20 cellular contexts compared by ENCODE assay signal in genomic region chr2:110810404-110810803, GRCh38.
A peak's percentile ranks its signal among the peaks of the same experiment; 100 is the strongest.
DNase-seq lines count a peak whose midpoint lies in the region; ATAC-seq and TF ChIP-seq lines count a peak whose summit lies in the region.
"Had no signal": no experiment of that assay in that cellular context is flagged by ENCODE, and none has a peak within 500 bp of the region (broad histone marks: within the 10 kb centered on the region; RNA-seq: fewer than 3 reads in every experiment).

No MANE protein-coding gene starts in this region.

- TF ChIP-seq CTCF in endothelial cell (IDR thresholded peaks at IDR 0.05; ENCODE audit: unreplicated experiment) = no peak

- peaks cover 84% of the 10 kb centered on the region for H3K4me1 ChIP-seq in BLaER1
- H3K4me1 ChIP-seq in BLaER1 treated with 17β-estradiol and CSF1 and Interleukin-3, amounts not matched to agents 10 nM and 100 nM = peaks cover 17 to 83% (median 55%) of the 10 kb centered on the region in 10 experiments
- H3K4me1 ChIP-seq: BE2C had no signal

- H3K4me3 Mint-ChIP-seq in T-helper 17 cell (no peak overlapping the region), endothelial cell (ENCODE audit: unreplicated experiment) (no peak overlapping the region)
- H3K4me3 Mint-ChIP-seq: CD14-positive monocyte; CD8-positive, alpha-beta T cell; GM23338; IgD-negative memory B cell had no signal

- H3K9me3 ChIP-seq in BLaER1 = no peaks in the 10 kb centered on the region
- no peaks in the 10 kb centered on the region for H3K9me3 ChIP-seq in BLaER1 treated with 17β-estradiol and CSF1 and Interleukin-3, amounts not matched to agents 10 nM and 100 nM (replicated peaks in 1 of 11)
- no peaks in the 10 kb centered on the region for H3K9me3 ChIP-seq in T-helper 17 cell (ENCODE audit: control insufficient read depth, low read length, poor library complexity, severe bottlenecking)
- H3K9me3 ChIP-seq: BE2C had no signal

- H3K9ac ChIP-seq in BLaER1 = no peak overlapping the region
- no peak overlapping the region for H3K9ac ChIP-seq in BLaER1 treated with 17β-estradiol and CSF1 and Interleukin-3, amounts not matched to agents 10 nM and 100 nM

- H3K27me3 ChIP-seq in BLaER1 = peaks cover 24% of the 10 kb centered on the region
- peaks cover 9 to 35% (median 26%) of the 10 kb centered on the region in 11 experiments; a peak in 19 of 22 replicates for H3K27me3 ChIP-seq in BLaER1 treated with 17β-estradiol and CSF1 and Interleukin-3, amounts not matched to agents 10 nM and 100 nM
- H3K27me3 ChIP-seq: BE2C had no signal

- peaks cover 29% of the 10 kb centered on the region for H4K20me1 ChIP-seq in BLaER1
- peaks cover 0 to 18% (median 9%) of the 10 kb centered on the region in 11 experiments; a peak in 8 of 22 replicates for H4K20me1 ChIP-seq in BLaER1 treated with 17β-estradiol and CSF1 and Interleukin-3, amounts not matched to agents 10 nM and 100 nM

- H3K27ac ChIP-seq in BLaER1 = no peak overlapping the region
- no peak overlapping the region for H3K27ac ChIP-seq in BLaER1 treated with 17β-estradiol and CSF1 and Interleukin-3, amounts not matched to agents 10 nM and 100 nM

- DNase-seq in T-helper 17 cell (no peak), endothelial cell (ENCODE audit: low spot score) (no peak), GM19238 (ENCODE audit: insufficient read length, low spot score) (no peak), NCI-H146 treated with DMSO at 0.1 percent for 48 hours (lab: John Stamatoyannopoulos, UW; ENCODE audit: unreplicated experiment) (no peak)
- no peak for DNase-seq in activated CD4-positive, alpha-beta T cell treated with anti-CD3 and anti-CD28 coated beads for 48 hours
- DNase-seq: ACHN; BE2C; Calu3; CD8-positive, alpha-beta T cell; DMS79 treated with DMSO at 0.1 percent for 48 hours; GF-D8; HCEC 1CT; Kasumi-1; KG1 had no signal

- H3K4me2 ChIP-seq in BLaER1 = peak overlapping the region; percentile 48
- peak overlapping the region in 7 of 11 experiments; percentile 13 to 95 (median 46); a peak in 13 of 22 replicates for H3K4me2 ChIP-seq in BLaER1 treated with 17β-estradiol and CSF1 and Interleukin-3, amounts not matched to agents 10 nM and 100 nM
- H3K4me2 ChIP-seq: GM23338 had no signal

- ATAC-seq in T-helper 17 cell (no peak), GM21367 (IDR thresholded peaks at IDR 0.05; ENCODE audit: unreplicated experiment) (no peak)
- ATAC-seq: CD8-positive, alpha-beta T cell had no signal

- no peaks in the 10 kb centered on the region for H3K36me3 Mint-ChIP-seq in T-helper 17 cell (ENCODE audit: low read depth)
- peaks cover 4% of the 10 kb centered on the region for H3K36me3 Mint-ChIP-seq in endothelial cell (ENCODE audit: low read depth, unreplicated experiment)
- H3K36me3 Mint-ChIP-seq: CD14-positive monocyte; CD8-positive, alpha-beta T cell; IgD-negative memory B cell had no signal

- H3K27me3 Mint-ChIP-seq in T-helper 17 cell (peaks cover 9% of the 10 kb centered on the region), endothelial cell (ENCODE audit: unreplicated experiment) (no peaks in the 10 kb centered on the region)

- no peaks in the 10 kb centered on the region for H3K9me3 Mint-ChIP-seq in endothelial cell (ENCODE audit: unreplicated experiment)
- H3K9me3 Mint-ChIP-seq: CD14-positive monocyte; CD8-positive, alpha-beta T cell; GM23338; IgD-negative memory B cell had no signal

- H3K36me3 ChIP-seq in BLaER1 = no peaks in the 10 kb centered on the region
- H3K36me3 ChIP-seq in BLaER1 treated with 17β-estradiol and CSF1 and Interleukin-3, amounts not matched to agents 10 nM and 100 nM = no peaks in the 10 kb centered on the region
- H3K36me3 ChIP-seq: BE2C had no signal

- H3K4me3 ChIP-seq in BLaER1 = no peak overlapping the region
- H3K4me3 ChIP-seq in BLaER1 treated with 17β-estradiol and CSF1 and Interleukin-3, amounts not matched to agents 10 nM and 100 nM = no peak overlapping the region
- H3K4me3 ChIP-seq: GM23338 had no signal

- H3K4me1 Mint-ChIP-seq in T-helper 17 cell = peaks cover 15% of the 10 kb centered on the region
- H3K4me1 Mint-ChIP-seq in endothelial cell (ENCODE audit: unreplicated experiment) = peaks cover 8% of the 10 kb centered on the region

- H3K27ac Mint-ChIP-seq in T-helper 17 cell (peak overlapping the region; percentile 86), endothelial cell (ENCODE audit: unreplicated experiment) (peak overlapping the region; percentile 44)
- H3K27ac Mint-ChIP-seq: CD14-positive monocyte; CD8-positive, alpha-beta T cell; GM23338 had no signal
